15 cellular contexts compared by ENCODE assay signal in the genomic region with DNA sequence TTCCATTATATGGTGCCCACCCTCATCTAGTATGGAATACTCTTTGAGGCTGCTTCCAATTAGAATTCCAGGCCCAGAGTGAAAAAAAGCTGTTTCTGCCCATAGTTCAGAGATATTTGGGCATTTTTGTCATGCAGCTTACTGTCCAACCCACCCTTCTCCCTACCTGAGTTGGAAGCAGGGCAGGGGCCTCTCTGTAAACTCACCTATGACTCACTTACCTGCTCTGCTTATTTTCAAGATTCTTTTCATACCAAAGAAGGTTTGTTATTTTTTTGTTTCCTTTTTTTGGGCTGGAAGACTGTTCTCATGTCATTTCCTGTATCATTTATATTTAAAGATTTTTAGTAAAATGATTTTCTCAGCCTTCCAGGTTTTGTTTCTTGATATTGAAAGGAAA. TPM values are rescaled to one million over a fixed set of nuclear protein-coding genes. Genes with fewer than 3 reads are reported as not detected.
"Had no signal": no experiment of that assay in that cellular context is flagged by ENCODE, and none has a peak within 500 bp of the region (broad histone marks: within the 10 kb centered on the region; RNA-seq: fewer than 3 reads in every experiment).

No MANE protein-coding gene starts in this region.

- H3K36me3 ChIP-seq: ovary, thoracic aorta had no signal

- H3K27me3 ChIP-seq: ovary had no signal

- H3K4me1 ChIP-seq: psoas muscle had no signal

- H3K4me3 ChIP-seq: ovary, psoas muscle, thoracic aorta had no signal

- H3K9me3 ChIP-seq: ovary, psoas muscle, thoracic aorta had no signal

- DNase-seq: activated B cell treated with CpG ODN at 0.5 μM for 24 hours; activated CD4-positive, alpha-beta memory T cell treated with anti-CD3 and anti-CD28 coated beads for 36 hours; activated CD4-positive, alpha-beta T cell treated with anti-CD3 and anti-CD28 coated beads for 4 hours; activated CD8-positive, alpha-beta memory T cell treated with anti-CD3 and anti-CD28 coated beads, Interleukin-2, amount 10 ng/mL, durations not matched to agents 7 days and 5 days; activated naive CD8-positive, alpha-beta T cell treated with anti-CD3 and anti-CD28 coated beads for 36 hours; amniotic stem cell; effector memory CD8-positive, alpha-beta T cell; foreskin fibroblast; naive thymus-derived CD8-positive, alpha-beta T cell; ovary; psoas muscle; stimulated activated CD4-positive, alpha-beta T cell treated with anti-CD3 and anti-CD28 coated beads, Interleukin-4, amount 100 ng/mL, for 24 hours; stimulated activated naive B cell treated with anti-CD40 and anti-IgM and Interleukin-4, amounts not matched to agents 10 μg/mL and 1 μg/mL and 100 μg/mL, for 72 hours had no signal

- H3K27ac ChIP-seq: ovary, psoas muscle, thoracic aorta had no signal

RNA-seq across cellular contexts. Expression of a gene that starts 38.4 kb away (rescaled TPM):
- total RNA-seq: activated B cell treated with CpG ODN at 0.5 μM for 24 hours; activated CD4-positive, alpha-beta memory T cell treated with anti-CD3 and anti-CD28 coated beads for 36 hours; activated CD8-positive, alpha-beta memory T cell treated with anti-CD3 and anti-CD28 coated beads, Interleukin-2, amount 10 ng/mL, durations not matched to agents 7 days and 5 days; activated naive CD8-positive, alpha-beta T cell treated with anti-CD3 and anti-CD28 coated beads for 36 hours; mesenteric fat pad; naive thymus-derived CD8-positive, alpha-beta T cell; thoracic aorta had no signal
- polyA plus RNA-seq: naive thymus-derived CD8-positive, alpha-beta T cell had no signal
